ENCODE assay signal across 9 cellular contexts in genomic region chr9:86407022-86407421, GRCh38. TPM values are rescaled to one million over a fixed set of nuclear protein-coding genes. Genes with fewer than 3 reads are reported as not detected.
DNase-seq lines count a peak whose midpoint lies in the region; ATAC-seq, FAIRE-seq and TF ChIP-seq lines count a peak whose summit lies in the region.
"Had no signal": no experiment of that assay in that cellular context is flagged by ENCODE, and none has a peak within 500 bp of the region (broad histone marks: within the 10 kb centered on the region; RNA-seq: fewer than 3 reads in every experiment).

No MANE protein-coding gene starts in this region.

- DNase-seq in GM23248 (peak; percentile 73), PC-3 (peak; percentile 51), fibroblast of gingiva (ENCODE audit: low read depth) (peak; percentile 28), gastrocnemius medialis (no peak), NCI-H187 treated with DMSO at 0.1 percent for 48 hours (lab: John Stamatoyannopoulos, UW) (no peak), BE2C (no peak), NOMO-1 treated with DMSO at 0.1 percent for 48 hours (lab: John Stamatoyannopoulos, UW; ENCODE audit: unreplicated experiment) (no peak), frontal cortex (ENCODE audit: low spot score in 2 of 2) (no peak)
- DNase-seq: T-helper 9 cell had no signal

- H2AFZ ChIP-seq in GM23248 = peak overlapping the region; percentile 29; the same call in 1 of the 2 replicates
- 0 out of 2 replicates have a peak overlapping the region, but pooled peaks have one; percentile 12 for H2AFZ ChIP-seq in PC-3 (ENCODE audit: low read length)

- H3K4me2 ChIP-seq in GM23248 (ENCODE audit: unreplicated experiment) = peak overlapping the region; percentile 87
- peak overlapping the region; percentile 5; the same call in 1 of the 2 replicates for H3K4me2 ChIP-seq in PC-3 (ENCODE audit: low read length)

- H3K9me3 ChIP-seq in GM23248 (ENCODE audit: low read depth) = no peaks in the 10 kb centered on the region
- no peaks in the 10 kb centered on the region for H3K9me3 ChIP-seq in PC-3 (ENCODE audit: low read length)
- no peaks in the 10 kb centered on the region for H3K9me3 ChIP-seq in gastrocnemius medialis
- H3K9me3 ChIP-seq in BE2C = no peaks in the 10 kb centered on the region

- H3F3A ChIP-seq in GM23248 (ENCODE audit: insufficient read depth) = peaks cover 32% of the 10 kb centered on the region
- no peaks in the 10 kb centered on the region for H3F3A ChIP-seq in PC-3 (ENCODE audit: low read length, unreplicated experiment)

- TF ChIP-seq POLR2A in gastrocnemius medialis (IDR thresholded peaks at IDR 0.05) = no peak

- ATAC-seq in PC-3 (peak; percentile 33), gastrocnemius medialis (peak; percentile 20 to 28)

- H3K4me1 ChIP-seq in GM23248 (ENCODE audit: insufficient read depth) (peaks cover 30% of the 10 kb centered on the region), PC-3 (ENCODE audit: insufficient read depth, low read length) (peaks cover 20% of the 10 kb centered on the region), gastrocnemius medialis (peaks cover 13 to 22% of the 10 kb centered on the region in 2 donors), BE2C (no peaks in the 10 kb centered on the region)

- WGBS in GM23248 (ENCODE audit: low coverage in 1 of 2, low lambda C conversion rate in 2 of 2, missing lambda C conversion rate in 2 of 2), 2 experiments = 17 to 28% methylated on average over 3 of the region's 3 CpGs

- in situ Hi-C loops in GM23248 (cut with MboI) (no loop called here), gastrocnemius medialis (cut with MboI; ENCODE audit: low sequenced_read_pairs in 4 of 4) (loop anchor here in 2 of 4 donors (25.0 kb wide), 1 partner anchor 1255 kb away; no protein-coding TSS in a partner anchor)

- peak overlapping the region; percentile 58 for H3K4me3 ChIP-seq in GM23248
- no peak overlapping the region for H3K4me3 ChIP-seq in PC-3 (ENCODE audit: low read length)
- H3K4me3 ChIP-seq in gastrocnemius medialis = no peak overlapping the region
- H3K4me3 ChIP-seq in BE2C (ENCODE audit: low read depth, low read length) = no peak overlapping the region

- H3K27me3 ChIP-seq in GM23248 (replicated peaks; ENCODE audit: insufficient read depth) = no peaks in the 10 kb centered on the region
- H3K27me3 ChIP-seq in PC-3 (ENCODE audit: low read length) = no peaks in the 10 kb centered on the region
- no peaks in the 10 kb centered on the region for H3K27me3 ChIP-seq in gastrocnemius medialis
- H3K27me3 ChIP-seq in BE2C = peaks cover 9% of the 10 kb centered on the region; the same call in 1 of the 2 replicates

- H4K20me1 ChIP-seq in GM23248 (ENCODE audit: insufficient read depth) (no peaks in the 10 kb centered on the region), PC-3 (ENCODE audit: low read length) (no peaks in the 10 kb centered on the region)

- no peaks in the 10 kb centered on the region for H3K9me2 ChIP-seq in GM23248 (ENCODE audit: insufficient read depth)
- no peaks in the 10 kb centered on the region for H3K9me2 ChIP-seq in PC-3 (replicated peaks; ENCODE audit: low read length)

- H3K36me3 ChIP-seq in GM23248 (ENCODE audit: low read depth) (no peaks in the 10 kb centered on the region), PC-3 (ENCODE audit: low read depth, low read length) (no peaks in the 10 kb centered on the region), gastrocnemius medialis (no peaks in the 10 kb centered on the region), BE2C (no peaks in the 10 kb centered on the region)

- no peak for FAIRE-seq in frontal cortex (lab: Jason Lieb, UNC)

- no peak for TF ChIP-seq CTCF in PC-3 (conservative IDR thresholded peaks at IDR 0.05; ENCODE audit: low read depth, low read length)
- TF ChIP-seq CTCF in gastrocnemius medialis (IDR thresholded peaks at IDR 0.05 in 4 of 5, conservative IDR thresholded peaks at IDR 0.05 in 1 of 5) = no peak
- no peak for TF ChIP-seq CTCF in BE2C (IDR thresholded peaks at IDR 0.05; ENCODE audit: low read depth, low read length)

- H3K9ac ChIP-seq in GM23248 (peak overlapping the region; percentile 60), PC-3 (ENCODE audit: low read length) (no peak overlapping the region)

- H3K27ac ChIP-seq in GM23248 = peak overlapping the region; percentile 88
- H3K27ac ChIP-seq in PC-3 (ENCODE audit: low read length) = no peak overlapping the region
- peak overlapping the region in 1 of 4 donors; percentile 74 for H3K27ac ChIP-seq in gastrocnemius medialis

- CTCF ChIA-PET in PC-3 (lab: Charles Lee) = no interaction called here

- POLR2A ChIA-PET in PC-3 (lab: Charles Lee; ENCODE audit: unreplicated experiment) = no interaction called here

- H3K79me2 ChIP-seq in GM23248 (ENCODE audit: insufficient read depth) (no peaks in the 10 kb centered on the region), PC-3 (ENCODE audit: low read length) (no peaks in the 10 kb centered on the region)

- intact Hi-C loops in PC-3 (cut with micrococcal nuclease) = loop anchor here (10.0 kb wide), 1 partner anchor 52 kb away; the partner anchor contains the start of gene TUT7
- intact Hi-C loops in gastrocnemius medialis (cut with DNase I; ENCODE audit: low total_unique reads) = no loop called here

- BruUV-seq in PC-3 (replicated peaks; lab: Mats Ljungman, UMichigan) = no TSS peak

RNA-seq across cellular contexts. Expression of gene TUT7, which starts 52.8 kb away (rescaled TPM):
- 16.5 and 24.4 TPM in 2 replicates for total RNA-seq in GM23248 (2014; rRNA removed; shearing (Covaris generic))
- 17.1 and 18.8 TPM in 2 replicates for polyA plus RNA-seq in GM23248 (2016; fragmentation: Nextera tagmentation; extraction: Ambion mirVana)
- total RNA-seq in PC-3 (2014; rRNA removed) (12.3 and 17.0 TPM in 2 replicates), gastrocnemius medialis (10 to 100 TPM; 15.4 to 89.1 (median 38.6) TPM), frontal cortex (31.0 TPM)
- 10.3 TPM for polyA plus RNA-seq in BE2C (2012; ENCODE audit: insufficient read depth, insufficient read length, low read depth)

Comparison
In these comparisons a context has a peak if more than half of its experiments do, and no peak if none do; other contexts are left out.
1. DNase-seq: peak in GM23248 (single experiment), PC-3 (single experiment) and fibroblast of gingiva (single experiment); none in gastrocnemius medialis (0 of 2), NCI-H187 treated with DMSO at 0.1 percent for 48 hours (single experiment), BE2C (single experiment), NOMO-1 treated with DMSO at 0.1 percent for 48 hours (single experiment) and frontal cortex (0 of 2).